ENCODE assay signal across 8 cellular contexts in genomic region chr17:7239091-7240027, GRCh38. TPM values are rescaled to one million over a fixed set of nuclear protein-coding genes. Genes with fewer than 3 reads are reported as not detected.
A peak's percentile ranks its signal among the peaks of the same experiment; 100 is the strongest.
DNase-seq lines count a peak whose midpoint lies in the region; ATAC-seq and TF ChIP-seq lines count a peak whose summit lies in the region.

PHF23 (minus strand) TSS chr17:7239457; CDS start chr17:7239279, 178 bp downstream.

- peak within 1 kb of the TSS; percentile 98 for H3K4me3 Mint-ChIP-seq in dendritic cell treated with granulocyte-macrophage colony-stimulating factor and Interleukin-4, amounts not matched to agents 40 ng/mL and 50 ng/mL, for 4 days

- peaks cover 63% of the 10 kb centered on the region for H3K4me1 Mint-ChIP-seq in dendritic cell treated with granulocyte-macrophage colony-stimulating factor and Interleukin-4, amounts not matched to agents 40 ng/mL and 50 ng/mL, for 4 days (ENCODE audit: low read depth)

- peak; percentile 93 for DNase-seq in BE2C
- peak; percentile 93 for DNase-seq in NCI-H774 (lab: John Stamatoyannopoulos, UW)
- peak; percentile 96 to 97 for DNase-seq in activated CD4-positive, alpha-beta T cell treated with anti-CD3 and anti-CD28 coated beads, Interleukin-2, amount 50 U/mL, for 4 hours
- peak; percentile 99 for DNase-seq in left lobe of liver (ENCODE audit: low spot score)
- DNase-seq in stimulated activated CD4-positive, alpha-beta T cell treated with anti-CD3 and anti-CD28 coated beads, Interleukin-2, amount 100 ng/mL, for 4 hours (ENCODE audit: low read depth) = peak; percentile 97

- ATAC-seq in GM19351 (IDR thresholded peaks at IDR 0.05; ENCODE audit: unreplicated experiment) (peak; percentile 50), HG03521 (IDR thresholded peaks at IDR 0.05; ENCODE audit: unreplicated experiment) (peak; percentile 46), left lobe of liver (peak; percentile 72)

- no peaks in the 10 kb centered on the region for H3K4me1 ChIP-seq in BE2C

- H3K9me3 Mint-ChIP-seq in dendritic cell treated with granulocyte-macrophage colony-stimulating factor and Interleukin-4, amounts not matched to agents 40 ng/mL and 50 ng/mL, for 4 days = no peaks in the 10 kb centered on the region

- intact Hi-C loops in dendritic cell treated with granulocyte-macrophage colony-stimulating factor and Interleukin-4, amounts not matched to agents 40 ng/mL and 50 ng/mL, for 4 days (cut with micrococcal nuclease) = loop anchor here (5.0 kb wide), 1 partner anchor 43 kb away; the partner anchor contains the start of gene SLC2A4

- H3K9me3 ChIP-seq in BE2C = no peaks in the 10 kb centered on the region

- peak within 1 kb of the TSS; percentile 98 for H3K27ac Mint-ChIP-seq in dendritic cell treated with granulocyte-macrophage colony-stimulating factor and Interleukin-4, amounts not matched to agents 40 ng/mL and 50 ng/mL, for 4 days

- peaks cover 98% of the 10 kb centered on the region for H3K36me3 Mint-ChIP-seq in dendritic cell treated with granulocyte-macrophage colony-stimulating factor and Interleukin-4, amounts not matched to agents 40 ng/mL and 50 ng/mL, for 4 days (ENCODE audit: low read depth)

- no peaks in the 10 kb centered on the region for H3K27me3 ChIP-seq in BE2C

- peak within 1 kb of the TSS; percentile 82 for H3K4me3 ChIP-seq in BE2C (ENCODE audit: low read depth, low read length)

- H3K36me3 ChIP-seq in BE2C = peaks cover 25% of the 10 kb centered on the region

- H3K27me3 Mint-ChIP-seq in dendritic cell treated with granulocyte-macrophage colony-stimulating factor and Interleukin-4, amounts not matched to agents 40 ng/mL and 50 ng/mL, for 4 days = no peaks in the 10 kb centered on the region

- no peak for TF ChIP-seq CTCF in BE2C (IDR thresholded peaks at IDR 0.05; ENCODE audit: low read depth, low read length)

RNA-seq across cellular contexts. Expression of gene PHF23, which starts in this region (rescaled TPM):
- 47.8 TPM for polyA plus RNA-seq in BE2C (2012; ENCODE audit: insufficient read depth, insufficient read length, low read depth)
- total RNA-seq in left lobe of liver = 16.5 TPM

Comparison
In these comparisons a context has a peak if more than half of its experiments do, and no peak if none do; other contexts are left out.
1. Peak in every context shown above with its lines: DNase-seq, ATAC-seq and H3K4me3 ChIP-seq.